Comparison of ENCODE assay signal across 28 cellular contexts in the genomic region with DNA sequence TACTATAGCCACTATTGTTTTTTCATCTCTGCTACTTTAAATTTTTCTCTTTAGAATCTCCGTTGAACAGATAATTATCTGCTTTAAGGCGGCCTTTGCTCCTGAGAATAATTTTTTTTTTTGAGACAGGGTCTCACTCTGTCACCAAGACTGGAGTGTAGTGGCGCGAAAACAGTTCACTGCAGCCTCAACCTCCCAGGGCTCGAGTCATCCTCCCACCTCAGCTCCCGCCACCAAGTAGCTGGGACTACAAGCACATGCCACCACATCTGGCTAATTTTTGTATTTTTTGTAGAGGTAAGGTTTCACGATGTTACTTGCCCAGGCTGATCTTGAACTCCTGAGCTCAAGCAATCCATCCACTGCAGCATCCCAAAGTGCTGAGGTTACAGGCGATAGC. TPM values are rescaled to one million over a fixed set of nuclear protein-coding genes. Genes with fewer than 3 reads are reported as not detected.
DNase-seq lines count a peak whose midpoint lies in the region; ATAC-seq and TF ChIP-seq lines count a peak whose summit lies in the region.
"Had no signal": no experiment of that assay in that cellular context is flagged by ENCODE, and none has a peak within 500 bp of the region (broad histone marks: within the 10 kb centered on the region; RNA-seq: fewer than 3 reads in every experiment).

No MANE protein-coding gene starts in this region.

- H3K4me1 ChIP-seq in GM23338 (ENCODE audit: insufficient read depth), result peaks cover 11% of the 10 kb centered on the region
- H3K4me1 ChIP-seq: SJSA1 had no signal

- no peak overlapping the region for H2AFZ ChIP-seq in GM23338
- H2AFZ ChIP-seq: GM23248 had no signal

- DNase-seq in activated T-cell treated with anti-CD3 and anti-CD28 coated beads, Interleukin-2, amount 50 U/mL, for 24 hours, result no peak
- DNase-seq in activated T-cell treated with anti-CD3 and anti-CD28 coated beads, Interleukin-2, amount 50 U/mL, for 1 hour, result no peak
- peak; percentile 23 for DNase-seq in stimulated activated CD4-positive, alpha-beta T cell treated with anti-CD3 and anti-CD28 coated beads, Interleukin-1b, Interleukin-23, amount 100 ng/mL, for 48 hours
- no peak for DNase-seq in stimulated activated CD4-positive, alpha-beta T cell treated with anti-CD3 and anti-CD28 coated beads, Interleukin-4, amount 100 ng/mL, for 24 hours
- DNase-seq in NCI-H446 (lab: John Stamatoyannopoulos, UW) (no peak), GM23338 (ENCODE audit: low spot score) (no peak)
- DNase-seq: CD8-positive, alpha-beta memory T cell; DMS 273 treated with DMSO at 0.1 percent for 48 hours; DMS79; EL; GDM1; GM23248; H9; HFFc6; IMR-90; KG1; MG63; NCI-H1694; NCI-H2081; NCI-H2227 treated with DMSO at 0.1 percent for 48 hours; NCI-H510A; NCI-H69; Right ventricle myocardium superior; RPMI8226 had no signal

- H3K36me3 ChIP-seq in GM23338 (ENCODE audit: insufficient read depth), result peaks cover 10% of the 10 kb centered on the region; the same call in 1 of the 2 replicates

- no peak overlapping the region for H3K4me3 ChIP-seq in GM23338
- H3K4me3 ChIP-seq: GM12878, GM23248, MG63, SJSA1 had no signal

- no peak overlapping the region for H3K27ac ChIP-seq in GM23338 (ENCODE audit: low read depth)
- H3K27ac ChIP-seq: GM23248, SJSA1 had no signal

- peak overlapping the region; percentile 64 for H3K27ac Mint-ChIP-seq in activated T-cell treated with anti-CD3 and anti-CD28 coated beads, Interleukin-2, amount 50 U/mL, for 24 hours
- H3K27ac Mint-ChIP-seq in activated T-helper 17 cell treated with anti-CD3 and anti-CD28 coated beads, Interleukin-2, amount 50 U/mL, for 72 hours, result peak overlapping the region; percentile 50
- H3K27ac Mint-ChIP-seq in GM23338, result no peak overlapping the region
- H3K27ac Mint-ChIP-seq: B cell, H9, HFFc6 had no signal

- peaks cover 57% of the 10 kb centered on the region for H3K36me3 Mint-ChIP-seq in activated T-cell treated with anti-CD3 and anti-CD28 coated beads, Interleukin-2, amount 50 U/mL, for 24 hours (ENCODE audit: low read depth)
- H3K36me3 Mint-ChIP-seq in activated T-helper 17 cell treated with anti-CD3 and anti-CD28 coated beads, Interleukin-2, amount 50 U/mL, for 72 hours (ENCODE audit: low read depth), result peaks cover 71% of the 10 kb centered on the region
- peaks cover 21% of the 10 kb centered on the region for H3K36me3 Mint-ChIP-seq in GM23338 (ENCODE audit: low read depth)

- H3K4me2 ChIP-seq in GM23338, result no peak overlapping the region

- TF ChIP-seq CTCF in GM23338 (conservative IDR thresholded peaks at IDR 0.05; ENCODE audit: low read depth in 2 of 2), result no peak

- no peaks in the 10 kb centered on the region for H3F3A ChIP-seq in GM23338 (replicated peaks; ENCODE audit: low read depth)

- H3K27me3 ChIP-seq in GM23338 (ENCODE audit: insufficient read depth), result no peaks in the 10 kb centered on the region
- H3K27me3 ChIP-seq: MG63, SJSA1 had no signal

- no peaks in the 10 kb centered on the region for H3K9me2 ChIP-seq in GM23338 (ENCODE audit: insufficient read depth)

- no peaks in the 10 kb centered on the region for H3K27me3 Mint-ChIP-seq in activated T-cell treated with anti-CD3 and anti-CD28 coated beads, Interleukin-2, amount 50 U/mL, for 24 hours
- H3K27me3 Mint-ChIP-seq in activated T-helper 17 cell treated with anti-CD3 and anti-CD28 coated beads, Interleukin-2, amount 50 U/mL, for 72 hours, result no peaks in the 10 kb centered on the region
- H3K27me3 Mint-ChIP-seq in GM23338 (ENCODE audit: insufficient read depth, low read depth, poor library complexity), result no peaks in the 10 kb centered on the region
- H3K27me3 Mint-ChIP-seq: B cell; CD8-positive, alpha-beta memory T cell had no signal

- peaks cover 29% of the 10 kb centered on the region for H3K4me1 Mint-ChIP-seq in activated T-cell treated with anti-CD3 and anti-CD28 coated beads, Interleukin-2, amount 50 U/mL, for 24 hours (ENCODE audit: low read depth)
- no peaks in the 10 kb centered on the region for H3K4me1 Mint-ChIP-seq in activated T-helper 17 cell treated with anti-CD3 and anti-CD28 coated beads, Interleukin-2, amount 50 U/mL, for 72 hours
- peaks cover 11% of the 10 kb centered on the region for H3K4me1 Mint-ChIP-seq in GM23338
- H3K4me1 Mint-ChIP-seq: B cell had no signal

- no peak overlapping the region for H3K4me3 Mint-ChIP-seq in activated T-cell treated with anti-CD3 and anti-CD28 coated beads, Interleukin-2, amount 50 U/mL, for 24 hours
- no peak overlapping the region for H3K4me3 Mint-ChIP-seq in activated T-helper 17 cell treated with anti-CD3 and anti-CD28 coated beads, Interleukin-2, amount 50 U/mL, for 72 hours
- H3K4me3 Mint-ChIP-seq in GM23338, result no peak overlapping the region
- H3K4me3 Mint-ChIP-seq: B cell; CD8-positive, alpha-beta memory T cell; H9; HFFc6 had no signal

- no peaks in the 10 kb centered on the region for H3K9me3 Mint-ChIP-seq in activated T-cell treated with anti-CD3 and anti-CD28 coated beads, Interleukin-2, amount 50 U/mL, for 24 hours
- no peaks in the 10 kb centered on the region for H3K9me3 Mint-ChIP-seq in activated T-helper 17 cell treated with anti-CD3 and anti-CD28 coated beads, Interleukin-2, amount 50 U/mL, for 72 hours
- H3K9me3 Mint-ChIP-seq in GM23338, result no peaks in the 10 kb centered on the region
- H3K9me3 Mint-ChIP-seq: CD8-positive, alpha-beta memory T cell; H9; HFFc6 had no signal

- peak; percentile 80 for ATAC-seq in activated T-helper 17 cell treated with anti-CD3 and anti-CD28 coated beads, Interleukin-2, amount 50 U/mL, for 72 hours (replicated peaks)
- ATAC-seq in GM23338, result no peak
- ATAC-seq: GM12878 had no signal

- H4K20me1 ChIP-seq in GM23338 (replicated peaks; ENCODE audit: insufficient read depth), result peaks cover 38% of the 10 kb centered on the region

- peaks cover 71% of the 10 kb centered on the region for H3K79me2 ChIP-seq in GM23338 (replicated peaks; ENCODE audit: insufficient read depth)

TF ChIP-seq in GM23338, 12 proteins besides CTCF, POLR2A, EP300 and RAD21 (continues in another document):
- TF ChIP-seq, protein P1, sequence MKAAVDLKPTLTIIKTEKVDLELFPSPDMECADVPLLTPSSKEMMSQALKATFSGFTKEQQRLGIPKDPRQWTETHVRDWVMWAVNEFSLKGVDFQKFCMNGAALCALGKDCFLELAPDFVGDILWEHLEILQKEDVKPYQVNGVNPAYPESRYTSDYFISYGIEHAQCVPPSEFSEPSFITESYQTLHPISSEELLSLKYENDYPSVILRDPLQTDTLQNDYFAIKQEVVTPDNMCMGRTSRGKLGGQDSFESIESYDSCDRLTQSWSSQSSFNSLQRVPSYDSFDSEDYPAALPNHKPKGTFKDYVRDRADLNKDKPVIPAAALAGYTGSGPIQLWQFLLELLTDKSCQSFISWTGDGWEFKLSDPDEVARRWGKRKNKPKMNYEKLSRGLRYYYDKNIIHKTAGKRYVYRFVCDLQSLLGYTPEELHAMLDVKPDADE (IDR thresholded peaks at IDR 0.05), result no peak
- no peak for TF ChIP-seq ZNF331 (CRISPR knock-in tag; IDR thresholded peaks at IDR 0.05; ENCODE audit: low read depth)

RNA-seq across cellular contexts. Expression of a gene that starts 28.6 kb away (rescaled TPM):
- 10 to 100 TPM; 33.6 to 41.0 TPM for total RNA-seq in activated T-helper 17 cell treated with anti-CD3 and anti-CD28 coated beads, Interleukin-2, amount 50 U/mL, for 72 hours
- 31.0 and 31.8 TPM in 2 replicates for total RNA-seq in GM23338 (2014; rRNA removed; shearing (Covaris generic))
- polyA plus RNA-seq in GM23338 (2016; fragmentation: Nextera tagmentation; extraction: Ambion mirVana), result 19.4 and 24.3 TPM in 2 replicates

RNA-seq across cellular contexts. Expression of a gene that starts 47.0 kb away (rescaled TPM):
- total RNA-seq in activated T-helper 17 cell treated with anti-CD3 and anti-CD28 coated beads, Interleukin-2, amount 50 U/mL, for 72 hours, result under 1 TPM in 1 of 2 donors, not detected in 1; 0.09 TPM
- total RNA-seq in GM23338 (2014; rRNA removed; shearing (Covaris generic)), result 38.8 and 41.1 TPM in 2 replicates
- 8.2 and 9.1 TPM in 2 replicates for polyA plus RNA-seq in GM23338 (2016; fragmentation: Nextera tagmentation; extraction: Ambion mirVana)
- polyA plus RNA-seq: CD8-positive, alpha-beta memory T cell had no signal

Comparison
In these comparisons a context has a peak if more than half of its experiments do, and no peak if none do; other contexts are left out.
1. RNA of a gene that starts 47.0 kb away (total RNA-seq): 38.8 to 41.1 TPM in GM23338; 0.09 TPM in activated T-helper 17 cell treated with anti-CD3 and anti-CD28 coated beads, Interleukin-2, amount 50 U/mL, for 72 hours; every median in the first group is over 10 times any median in the second.